ENCODE assay signal across 8 cellular contexts in the genomic region with DNA sequence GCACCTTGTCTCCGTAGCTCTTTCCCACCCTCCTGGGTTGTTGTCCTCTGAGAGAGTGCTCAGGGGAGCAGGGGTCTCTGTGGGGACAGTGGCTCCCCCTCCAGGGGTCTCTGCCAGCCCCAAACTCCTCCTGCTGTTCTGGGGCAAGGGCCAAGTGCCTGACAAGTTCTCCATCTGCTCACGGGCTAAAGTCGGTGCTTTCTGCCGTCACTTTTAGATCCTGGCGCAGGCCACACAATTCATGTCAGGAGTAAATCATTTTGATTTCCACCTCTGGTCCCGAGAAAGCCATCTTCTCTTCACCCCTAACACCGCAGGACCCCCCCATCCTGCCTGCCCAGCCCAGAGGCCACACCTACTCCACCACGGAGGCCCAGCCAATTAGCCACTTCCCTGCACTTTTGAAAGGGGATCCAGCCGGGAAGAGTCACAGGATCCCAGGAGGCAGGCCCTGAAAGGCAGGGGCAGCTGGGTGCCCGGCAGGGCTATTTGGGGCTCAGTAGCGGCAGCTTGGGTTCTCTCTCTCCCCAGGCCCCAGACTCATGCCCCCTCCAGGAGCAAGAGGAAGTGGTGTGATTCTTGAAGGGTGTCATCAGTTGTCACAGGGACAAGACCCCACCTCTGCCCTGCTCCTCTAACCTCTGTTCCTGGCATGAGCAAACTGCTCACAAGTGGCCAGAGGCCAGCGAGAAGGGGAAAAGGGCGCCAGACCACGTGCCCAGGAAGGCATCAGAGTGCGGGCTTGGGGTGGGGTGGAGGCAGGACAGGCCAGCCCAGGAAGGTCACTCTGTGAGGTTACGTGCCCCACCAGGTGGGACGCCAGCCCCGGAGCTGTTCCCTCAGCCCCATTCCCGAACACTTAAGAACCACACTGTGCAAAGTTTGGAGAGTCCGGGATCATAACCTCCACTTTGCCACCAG. TPM values are rescaled to one million over a fixed set of nuclear protein-coding genes. Genes with fewer than 3 reads are reported as not detected.
A peak's percentile ranks its signal among the peaks of the same experiment; 100 is the strongest.
DNase-seq lines count a peak whose midpoint lies in the region; ATAC-seq and TF ChIP-seq lines count a peak whose summit lies in the region.

No MANE protein-coding gene starts in this region.

- DNase-seq in Right ventricle myocardium inferior (ENCODE audit: missing footprints) (no peak), cardiac septum (ENCODE audit: low spot score) (no peak), NCI-H1930 (lab: John Stamatoyannopoulos, UW) (no peak), OCI-M2 (lab: John Stamatoyannopoulos, UW; ENCODE audit: unreplicated experiment) (no peak)
- DNase-seq in activated CD8-positive, alpha-beta T cell treated with anti-CD3 and anti-CD28 coated beads for 36 hours, result no peak

- H3K9me3 Mint-ChIP-seq in activated CD8-positive, alpha-beta T cell treated with anti-CD3 and anti-CD28 coated beads for 36 hours, result no peaks in the 10 kb centered on the region

- peaks cover 16% of the 10 kb centered on the region for H3K4me1 Mint-ChIP-seq in activated CD8-positive, alpha-beta T cell treated with anti-CD3 and anti-CD28 coated beads for 36 hours (ENCODE audit: low read depth)

- H3K27me3 Mint-ChIP-seq in activated CD8-positive, alpha-beta T cell treated with anti-CD3 and anti-CD28 coated beads for 36 hours, result no peaks in the 10 kb centered on the region

- H3K36me3 ChIP-seq in iPS-20b (ENCODE audit: insufficient read depth, low read depth, low read length) (no peaks in the 10 kb centered on the region), subcutaneous abdominal adipose tissue (ENCODE audit: control insufficient read depth in 5 of 5, insufficient read depth in 5 of 5, low read length in 5 of 5) (peaks cover 0 to 4% (median 0%) of the 10 kb centered on the region in 5 donors)

- no peak for TF ChIP-seq CTCF in activated CD8-positive, alpha-beta T cell treated with anti-CD3 and anti-CD28 coated beads for 36 hours (IDR thresholded peaks at IDR 0.05)

- H3K36me3 Mint-ChIP-seq in activated CD8-positive, alpha-beta T cell treated with anti-CD3 and anti-CD28 coated beads for 36 hours (ENCODE audit: low read depth), result peaks cover 11% of the 10 kb centered on the region

- H3K9ac ChIP-seq in iPS-20b (ENCODE audit: low read depth, low read length) (no peak overlapping the region), subcutaneous abdominal adipose tissue (ENCODE audit: low read length in 5 of 5) (peak overlapping the region in 4 of 5 donors; percentile 2 to 81 (median 56))

- intact Hi-C loops in Right ventricle myocardium inferior (cut with DNase I) (no loop called here), cardiac septum (cut with DNase I) (no loop called here)
- intact Hi-C loops in activated CD8-positive, alpha-beta T cell treated with anti-CD3 and anti-CD28 coated beads for 36 hours (cut with micrococcal nuclease), result no loop called here

- no peaks in the 10 kb centered on the region for H3K9me3 ChIP-seq in iPS-20b (ENCODE audit: insufficient read depth, low read depth, low read length)
- no peaks in the 10 kb centered on the region for H3K9me3 ChIP-seq in subcutaneous abdominal adipose tissue (ENCODE audit: control insufficient read depth in 5 of 5, low read length in 5 of 5)

- POLR2A ChIA-PET in activated CD8-positive, alpha-beta T cell treated with anti-CD3 and anti-CD28 coated beads for 36 hours (lab: Charles Lee), result interaction anchor here (0.8 to 3.0 kb wide), 9 partner anchors 9 to 391 kb away, joined by 3 to 25 read pairs (median 3); a partner anchor contains a TSS

- H3K4me1 ChIP-seq in iPS-20b (ENCODE audit: insufficient read depth, low read length) (no peaks in the 10 kb centered on the region), subcutaneous abdominal adipose tissue (ENCODE audit: control insufficient read depth in 5 of 5, insufficient read depth in 5 of 5, low read length in 5 of 5) (peaks cover 3 to 24% (median 20%) of the 10 kb centered on the region in 5 donors)

- H3K27ac ChIP-seq in iPS-20b (ENCODE audit: low read length) (no peak overlapping the region), subcutaneous abdominal adipose tissue (ENCODE audit: low read depth, low read length) (no peak overlapping the region)

- H3K4me3 Mint-ChIP-seq in activated CD8-positive, alpha-beta T cell treated with anti-CD3 and anti-CD28 coated beads for 36 hours, result peak overlapping the region; percentile 84

- CTCF ChIA-PET in activated CD8-positive, alpha-beta T cell treated with anti-CD3 and anti-CD28 coated beads for 36 hours (lab: Charles Lee), result interaction anchor here (1.7 to 5.4 kb wide), 3 partner anchors 12 to 164 kb away, joined by 9 to 21 read pairs (median 11); no protein-coding TSS in a partner anchor

- ATAC-seq in Right ventricle myocardium inferior, result peak; percentile 56
- ATAC-seq in activated CD8-positive, alpha-beta T cell treated with anti-CD3 and anti-CD28 coated beads for 36 hours, result no peak
- no peak for ATAC-seq in HG02588 (IDR thresholded peaks at IDR 0.05; ENCODE audit: unreplicated experiment)

- H3K27ac Mint-ChIP-seq in activated CD8-positive, alpha-beta T cell treated with anti-CD3 and anti-CD28 coated beads for 36 hours, result peak overlapping the region; percentile 80

- peaks cover 24% of the 10 kb centered on the region for H3K27me3 ChIP-seq in iPS-20b (ENCODE audit: insufficient read depth, low read length)
- no peaks in the 10 kb centered on the region for H3K27me3 ChIP-seq in subcutaneous abdominal adipose tissue (ENCODE audit: control insufficient read depth in 5 of 5, insufficient read depth in 4 of 5, low read length in 5 of 5)

- peak overlapping the region; percentile 74 for H3K4me3 ChIP-seq in iPS-20b (ENCODE audit: low read length)
- peak overlapping the region; percentile 65 to 80 (median 74) for H3K4me3 ChIP-seq in subcutaneous abdominal adipose tissue (ENCODE audit: low read depth in 1 of 5, low read length in 5 of 5)

RNA-seq across cellular contexts. Expression of a gene that starts 1.3 kb away (rescaled TPM):
- total RNA-seq in Right ventricle myocardium inferior (119 TPM), cardiac septum (86.2 TPM)
- total RNA-seq in activated CD8-positive, alpha-beta T cell treated with anti-CD3 and anti-CD28 coated beads for 36 hours, result 10 to 100 TPM; 38.7 to 38.8 TPM

RNA-seq across cellular contexts. Expression of a gene that starts 21.3 kb away (rescaled TPM):
- 124 TPM for total RNA-seq in Right ventricle myocardium inferior
- total RNA-seq in cardiac septum, result 86.0 TPM
- 100 to 1,000 TPM; 396 to 416 TPM for total RNA-seq in activated CD8-positive, alpha-beta T cell treated with anti-CD3 and anti-CD28 coated beads for 36 hours

RNA-seq across cellular contexts. Expression of a gene that starts 41.9 kb away (rescaled TPM):
- total RNA-seq in Right ventricle myocardium inferior, result 9.6 TPM
- total RNA-seq in cardiac septum, result 7.8 TPM
- 100 to 1,000 TPM; 210 to 214 TPM for total RNA-seq in activated CD8-positive, alpha-beta T cell treated with anti-CD3 and anti-CD28 coated beads for 36 hours

Comparison
In these comparisons a context has a peak if more than half of its experiments do, and no peak if none do; other contexts are left out.
1. RNA of a gene that starts 41.9 kb away (total RNA-seq): 210 to 214 TPM in activated CD8-positive, alpha-beta T cell treated with anti-CD3 and anti-CD28 coated beads for 36 hours; 9.6 TPM in Right ventricle myocardium inferior (single experiment) and 7.8 TPM in cardiac septum (single experiment); every median in the first group is over 10 times any median in the second.